In the genomic region with DNA sequence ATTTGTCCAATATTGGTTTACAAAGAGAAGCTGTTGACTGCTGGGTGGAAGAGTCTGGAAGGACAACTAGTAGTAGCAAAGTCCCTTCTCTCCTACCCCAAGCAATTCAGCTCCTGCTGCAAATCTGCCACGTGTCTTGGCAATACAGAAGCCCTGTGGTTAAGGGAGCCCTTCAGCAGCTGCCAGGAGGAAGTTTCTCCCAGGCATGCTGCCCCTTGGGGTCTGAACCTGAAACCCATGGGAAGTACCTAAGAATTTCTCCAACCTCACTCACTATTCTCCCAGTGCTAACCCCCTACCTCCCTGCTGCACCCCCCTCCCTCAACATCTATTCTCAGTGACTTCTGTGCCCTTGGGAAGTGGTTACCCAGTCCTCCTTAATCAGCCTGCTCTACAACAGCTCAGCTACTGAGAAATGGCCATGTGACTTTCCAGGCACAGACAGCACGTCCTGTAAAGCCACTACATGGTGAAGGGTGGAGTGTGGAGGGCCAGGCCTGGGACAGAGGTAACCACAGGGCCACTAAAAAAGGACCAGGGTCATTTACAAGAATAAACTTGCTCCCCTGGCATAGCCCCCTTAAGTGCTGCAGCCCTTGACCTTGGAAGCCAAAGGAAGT, we compare ENCODE assay signal across 31 cellular contexts.
DNase-seq lines count a peak whose midpoint lies in the region; FAIRE-seq and TF ChIP-seq lines count a peak whose summit lies in the region.
"Had no signal": no experiment of that assay in that cellular context is flagged by ENCODE, and none has a peak within 500 bp of the region (broad histone marks: within the 10 kb centered on the region; RNA-seq: fewer than 3 reads in every experiment).

No MANE protein-coding gene starts in this region.

- H3K27me3 Mint-ChIP-seq in astrocyte (ENCODE audit: low read depth, unreplicated experiment) (peaks cover 37% of the 10 kb centered on the region), HFFc6 (ENCODE audit: insufficient read depth) (peaks cover 12% of the 10 kb centered on the region)

- TF ChIP-seq CTCF in astrocyte (IDR thresholded peaks at IDR 0.05; ENCODE audit: insufficient read depth, low read depth, low read length), result no peak
- TF ChIP-seq CTCF in GM10248 (IDR thresholded peaks at IDR 0.05; ENCODE audit: control extremely low read depth, extremely low read depth, low read depth, missing control alignments), result no peak
- no peak for TF ChIP-seq CTCF in HFFc6 (IDR thresholded peaks at IDR 0.05)

- H3K4me1 Mint-ChIP-seq in astrocyte (ENCODE audit: low read depth, unreplicated experiment), result peaks cover 34% of the 10 kb centered on the region
- no peaks in the 10 kb centered on the region for H3K4me1 Mint-ChIP-seq in HFFc6 (ENCODE audit: low read depth)

- H3K4me3 ChIP-seq in Jurkat, Clone E6-1 (ENCODE audit: low read length), result peak overlapping the region; percentile 28
- H3K4me3 ChIP-seq in astrocyte (ENCODE audit: insufficient read depth, low read depth, low read length), result no peak overlapping the region
- H3K4me3 ChIP-seq: breast epithelium, esophagus squamous epithelium, HAP-1, mucosa of descending colon, suprapubic skin had no signal

- peaks cover 11% of the 10 kb centered on the region for H3K4me1 ChIP-seq in astrocyte (ENCODE audit: insufficient read depth, low read length)
- H3K4me1 ChIP-seq: esophagus squamous epithelium, foreskin keratinocyte, HAP-1 had no signal

- FAIRE-seq in astrocyte (lab: Jason Lieb, UNC) (no peak), GM19239 (lab: Jason Lieb, UNC) (no peak)
- FAIRE-seq: GM12892, HepG2, small intestine had no signal

- H3K4me3 Mint-ChIP-seq in astrocyte (ENCODE audit: unreplicated experiment) (no peak overlapping the region), HFFc6 (no peak overlapping the region)
- H3K4me3 Mint-ChIP-seq: nephron had no signal

- no peak overlapping the region for H2AFZ ChIP-seq in astrocyte (ENCODE audit: low read depth, low read length)

- H3K9me3 Mint-ChIP-seq in astrocyte (ENCODE audit: unreplicated experiment), result peaks cover 3% of the 10 kb centered on the region
- no peaks in the 10 kb centered on the region for H3K9me3 Mint-ChIP-seq in HFFc6
- H3K9me3 Mint-ChIP-seq: activated naive CD4-positive, alpha-beta T cell treated with anti-CD3 and anti-CD28 coated beads, Interleukin-2, amount 50 U/mL, for 72 hours; nephron had no signal

- H3K4me2 ChIP-seq in astrocyte (ENCODE audit: low read length), result no peak overlapping the region
- H3K4me2 ChIP-seq: SK-N-SH had no signal

- H3K36me3 Mint-ChIP-seq in astrocyte (ENCODE audit: low read depth, unreplicated experiment) (peaks cover 2% of the 10 kb centered on the region), HFFc6 (ENCODE audit: low read depth) (no peaks in the 10 kb centered on the region)
- H3K36me3 Mint-ChIP-seq: activated naive CD4-positive, alpha-beta T cell treated with anti-CD3 and anti-CD28 coated beads, Interleukin-2, amount 50 U/mL, for 72 hours had no signal

- no peaks in the 10 kb centered on the region for H4K20me1 ChIP-seq in astrocyte (ENCODE audit: insufficient read depth, low read length)

- no peaks in the 10 kb centered on the region for H3K79me2 ChIP-seq in astrocyte (ENCODE audit: insufficient read depth, low read length)

- POLR2A ChIA-PET in GM10248 (lab: Yijun Ruan, JAX), result no interaction called here

- no peak overlapping the region for H3K9ac ChIP-seq in astrocyte (ENCODE audit: low read length)
- H3K9ac ChIP-seq: SK-N-SH had no signal

- DNase-seq in Ammon's horn (ENCODE audit: low spot score) (peak; percentile 21), astrocyte (ENCODE audit: low read depth) (peak; percentile 15), medulla oblongata (ENCODE audit: extremely low spot score) (peak; percentile 11), GM19239 (ENCODE audit: insufficient read length, low spot score) (no peak), GM10248 (ENCODE audit: extremely low spot score) (no peak), HFFc6 (no peak)
- peak; percentile 56 for DNase-seq in Jurkat, Clone E6-1 (ENCODE audit: low read depth, low spot score)
- DNase-seq: activated CD4-positive, alpha-beta T cell treated with anti-CD3 and anti-CD28 coated beads for 4 hours; amygdala; BE2C; DMS153; esophagus squamous epithelium; foreskin keratinocyte; Kasumi-1; mucosa of descending colon; NCI-H1048; NCI-H1694; NCI-H446 treated with DMSO at 0.1 percent for 48 hours; NCI-H82; SK-N-SH; small intestine; stimulated activated naive CD4-positive, alpha-beta T cell treated with Interleukin-2 at 50 U/mL for 16 hours; T-helper 2 cell had no signal

- H3K27ac ChIP-seq in astrocyte (ENCODE audit: low read depth, low read length), result no peak overlapping the region
- H3K27ac ChIP-seq: breast epithelium, esophagus squamous epithelium, foreskin keratinocyte, suprapubic skin, VCaP had no signal

- CTCF ChIA-PET in GM10248 (lab: Yijun Ruan, JAX), result no interaction called here

- no peak overlapping the region for H3K27ac Mint-ChIP-seq in astrocyte (ENCODE audit: unreplicated experiment)
- no peak overlapping the region for H3K27ac Mint-ChIP-seq in HFFc6
- H3K27ac Mint-ChIP-seq: activated naive CD4-positive, alpha-beta T cell treated with anti-CD3 and anti-CD28 coated beads, Interleukin-2, amount 50 U/mL, for 72 hours; nephron had no signal

- H3K9me3 ChIP-seq in astrocyte (ENCODE audit: insufficient read depth, low read depth, low read length), result no peaks in the 10 kb centered on the region
- H3K9me3 ChIP-seq: BE2C, breast epithelium, esophagus squamous epithelium, mucosa of descending colon, SK-N-SH, suprapubic skin had no signal

- H3K36me3 ChIP-seq in astrocyte (ENCODE audit: insufficient read depth, low read length), result no peaks in the 10 kb centered on the region
- H3K36me3 ChIP-seq: BE2C, breast epithelium, esophagus squamous epithelium, HAP-1, suprapubic skin had no signal

- peaks cover 2% of the 10 kb centered on the region for H3K27me3 ChIP-seq in astrocyte (ENCODE audit: insufficient read depth, low read length)
- H3K27me3 ChIP-seq: BE2C, breast epithelium, esophagus squamous epithelium, foreskin keratinocyte, suprapubic skin had no signal

Comparison
In these comparisons a context has a peak if more than half of its experiments do, and no peak if none do; other contexts are left out.
1. DNase-seq: peak in Ammon's horn (single experiment), Jurkat, Clone E6-1 (single experiment), astrocyte (single experiment) and medulla oblongata (single experiment); none in GM19239 (single experiment), GM10248 (single experiment) and HFFc6 (single experiment).